Comparison of ENCODE assay signal across 16 cellular contexts in genomic region chr2:11127791-11128190, GRCh38. TPM values are rescaled to one million over a fixed set of nuclear protein-coding genes. Genes with fewer than 3 reads are reported as not detected.
DNase-seq lines count a peak whose midpoint lies in the region; ATAC-seq and TF ChIP-seq lines count a peak whose summit lies in the region.
"Had no signal": no experiment of that assay in that cellular context is flagged by ENCODE, and none has a peak within 500 bp of the region (broad histone marks: within the 10 kb centered on the region; RNA-seq: fewer than 3 reads in every experiment).

No MANE protein-coding gene starts in this region.

- no peak overlapping the region for H2BK20ac ChIP-seq in IMR-90 (ENCODE audit: low read depth, low read length)

- in situ Hi-C loops in IMR-90 (cut with MboI; ENCODE audit: low sequenced_read_pairs) = loop anchor here (25.0 kb wide), 1 partner anchor 635 kb away; no protein-coding TSS in a partner anchor

- peak overlapping the region in 6 of 7 donors; percentile 45 to 84 (median 68) for H3K27ac Mint-ChIP-seq in CD4-positive, alpha-beta memory T cell
- H3K27ac Mint-ChIP-seq in naive thymus-derived CD4-positive, alpha-beta T cell = peak overlapping the region in 6 of 9 donors; percentile 43 to 91 (median 62)
- H3K27ac Mint-ChIP-seq: B cell had no signal

- H2AFZ ChIP-seq in IMR-90 (replicated peaks; ENCODE audit: low read length, poor library complexity) (no peak overlapping the region), PC-9 (no peak overlapping the region)

- no peak for DNase-seq in CD4-positive, alpha-beta memory T cell
- DNase-seq in IMR-90 (no peak), NCI-H510A treated with DMSO at 0.1 percent for 48 hours (lab: John Stamatoyannopoulos, UW) (peak; percentile 74), PC-9 (no peak)
- DNase-seq in naive thymus-derived CD4-positive, alpha-beta T cell = no peak
- no peak for DNase-seq in stimulated activated CD4-positive, alpha-beta T cell treated with anti-CD3 and anti-CD28 coated beads, Interleukin-12 subunit alpha, Interleukin-12 subunit beta, amount 100 ng/mL, for 4 hours
- DNase-seq: CD4-positive, alpha-beta T cell; EL; HFFc6; Karpas-422; NCI-H2081 treated with DMSO at 0.1 percent for 48 hours; NCI-H226; NCI-H82; SJCRH30 had no signal

- no peak for TF ChIP-seq RAD21 in IMR-90 (IDR thresholded peaks at IDR 0.05; ENCODE audit: low read length)

- H4K91ac ChIP-seq in IMR-90 (ENCODE audit: insufficient read depth, low read depth, low read length) = no peak overlapping the region

- no peaks in the 10 kb centered on the region for H3K36me3 Mint-ChIP-seq in CD4-positive, alpha-beta memory T cell
- no peaks in the 10 kb centered on the region for H3K36me3 Mint-ChIP-seq in naive thymus-derived CD4-positive, alpha-beta T cell

- dilution Hi-C loops in IMR-90 (cut with HindIII; ENCODE audit: low sequenced_read_pairs, unreplicated experiment) = no loop called here

- H3K4me3 Mint-ChIP-seq in CD4-positive, alpha-beta memory T cell = no peak overlapping the region
- no peak overlapping the region for H3K4me3 Mint-ChIP-seq in naive thymus-derived CD4-positive, alpha-beta T cell
- H3K4me3 Mint-ChIP-seq: CD4-positive, alpha-beta T cell had no signal

- H3F3A ChIP-seq in PC-9 (ENCODE audit: insufficient read depth, low read depth) = peaks cover 23% of the 10 kb centered on the region; the same call in 1 of the 2 replicates

- CTCF ChIA-PET in CD4-positive, alpha-beta memory T cell (lab: Charles Lee; ENCODE audit: partially characterized antibody) = interaction anchor here (2.1 to 8.0 kb wide), 2 partner anchors 294 to 455 kb away, joined by 4 to 228 read pairs; no protein-coding TSS in a partner anchor
- CTCF ChIA-PET in IMR-90 (lab: Yijun Ruan, JAX) = interaction anchor here (0.9 kb wide), 1 partner anchor 292 kb away, joined by 3 read pairs; no protein-coding TSS in a partner anchor
- CTCF ChIA-PET in naive thymus-derived CD4-positive, alpha-beta T cell (lab: Charles Lee) = no interaction called here
- CTCF ChIA-PET in PC-9 (lab: Charles Lee) = no interaction called here

- ATAC-seq in IMR-90 (ENCODE audit: low read depth) (no peak), GM18520 (IDR thresholded peaks at IDR 0.05; ENCODE audit: unreplicated experiment) (no peak)
- ATAC-seq in naive thymus-derived CD4-positive, alpha-beta T cell = no peak

- no peaks in the 10 kb centered on the region for H3K27me3 Mint-ChIP-seq in CD4-positive, alpha-beta memory T cell
- peaks cover 0 to 14% (median 0%) of the 10 kb centered on the region in 5 donors for H3K27me3 Mint-ChIP-seq in naive thymus-derived CD4-positive, alpha-beta T cell
- H3K27me3 Mint-ChIP-seq: B cell; CD4-positive, alpha-beta T cell had no signal

- no peak overlapping the region for H2BK5ac ChIP-seq in IMR-90 (ENCODE audit: low read depth, low read length, poor library complexity, severe bottlenecking)

- H4K5ac ChIP-seq in IMR-90 (ENCODE audit: low read depth, low read length) = no peak overlapping the region

- TF ChIP-seq POLR2A in IMR-90 (IDR thresholded peaks at IDR 0.05; ENCODE audit: low read depth, low read length) = no peak

- peaks cover 47% of the 10 kb centered on the region for H3K4me1 ChIP-seq in CD4-positive, alpha-beta memory T cell (ENCODE audit: insufficient read depth, low read length)
- H3K4me1 ChIP-seq in IMR-90 (ENCODE audit: control insufficient read depth, insufficient read depth, low read length) (peaks cover 7% of the 10 kb centered on the region), PC-9 (replicated peaks; ENCODE audit: insufficient read depth) (peaks cover 22% of the 10 kb centered on the region)
- peaks cover 19 to 27% of the 10 kb centered on the region in 2 donors for H3K4me1 ChIP-seq in naive thymus-derived CD4-positive, alpha-beta T cell (ENCODE audit: control insufficient read depth in 2 of 2, insufficient read depth in 2 of 2, low read length in 2 of 2)
- H3K4me1 ChIP-seq: SJCRH30 had no signal

- no peaks in the 10 kb centered on the region for H3K36me3 ChIP-seq in CD4-positive, alpha-beta memory T cell (ENCODE audit: insufficient read depth, low read length)
- H3K36me3 ChIP-seq in IMR-90 (ENCODE audit: control insufficient read depth, insufficient read depth, low read length) = no peaks in the 10 kb centered on the region
- H3K36me3 ChIP-seq in naive thymus-derived CD4-positive, alpha-beta T cell (ENCODE audit: control insufficient read depth in 2 of 3, insufficient read depth in 3 of 3, low read length in 3 of 3) = no peaks in the 10 kb centered on the region
- H3K36me3 ChIP-seq in PC-9 (ENCODE audit: low read depth) = no peaks in the 10 kb centered on the region
- H3K36me3 ChIP-seq: SJCRH30 had no signal

- no peak overlapping the region for H2AK9ac ChIP-seq in IMR-90 (replicated peaks; ENCODE audit: low read depth, low read length, poor library complexity)

- no peak overlapping the region for H3K56ac ChIP-seq in IMR-90 (ENCODE audit: extremely low read depth, insufficient read depth, low read length)

- H2AK5ac ChIP-seq in IMR-90 (ENCODE audit: low read depth, low read length) = peak overlapping the region; percentile 18; the same call in 1 of the 2 replicates

- H3K18ac ChIP-seq in IMR-90 (ENCODE audit: low read depth, low read length) = no peak overlapping the region

- no peak overlapping the region for H3K4me2 ChIP-seq in IMR-90 (ENCODE audit: low read depth, low read length)
- no peak overlapping the region for H3K4me2 ChIP-seq in PC-9

- intact Hi-C loops in CD4-positive, alpha-beta memory T cell (cut with micrococcal nuclease) = no loop called here
- intact Hi-C loops in IMR-90 (cut with micrococcal nuclease) (no loop called here), PC-9 (cut with micrococcal nuclease; ENCODE audit: unreplicated experiment) (no loop called here)
- intact Hi-C loops in naive thymus-derived CD4-positive, alpha-beta T cell (cut with micrococcal nuclease) = loop anchor here in 1 of 2 donors (10.0 kb wide), 1 partner anchor 53 kb away; no protein-coding TSS in a partner anchor

- H2BK15ac ChIP-seq in IMR-90 (ENCODE audit: low read depth, low read length) = no peak overlapping the region

- no peaks in the 10 kb centered on the region for H3K79me2 ChIP-seq in PC-9 (ENCODE audit: low read depth)

- no peaks in the 10 kb centered on the region for H3K27me3 ChIP-seq in CD4-positive, alpha-beta memory T cell (ENCODE audit: insufficient read depth, low read length)
- H3K27me3 ChIP-seq in IMR-90 (ENCODE audit: control insufficient read depth, insufficient read depth, low read length) (no peaks in the 10 kb centered on the region), PC-9 (ENCODE audit: insufficient read depth, low read depth) (no peaks in the 10 kb centered on the region)
- H3K27me3 ChIP-seq in naive thymus-derived CD4-positive, alpha-beta T cell (ENCODE audit: control insufficient read depth in 2 of 2, insufficient read depth in 2 of 2, low read length in 2 of 2) = no peaks in the 10 kb centered on the region

- H3K9me3 ChIP-seq in CD4-positive, alpha-beta memory T cell (ENCODE audit: control insufficient read depth in 1 of 2, low read length in 2 of 2) = no peaks in the 10 kb centered on the region
- H3K9me3 ChIP-seq in IMR-90 (ENCODE audit: control insufficient read depth, insufficient read depth, low read length) (no peaks in the 10 kb centered on the region), PC-9 (ENCODE audit: insufficient read depth, low read depth) (no peaks in the 10 kb centered on the region)
- no peaks in the 10 kb centered on the region for H3K9me3 ChIP-seq in naive thymus-derived CD4-positive, alpha-beta T cell (ENCODE audit: control insufficient read depth in 2 of 3, low read length in 3 of 3)
- H3K9me3 ChIP-seq: SJCRH30 had no signal

- no peak overlapping the region for H3K4ac ChIP-seq in IMR-90 (ENCODE audit: low read depth, low read length)

- whole genome bisulfite sequencing in IMR-90 (ENCODE audit: extremely low coverage in 2 of 2, insufficient read length in 1 of 2), 2 experiments = no CpG with 5 or more reads among the region's 5 CpGs

- no peak for TF ChIP-seq CTCF in IMR-90 (conservative IDR thresholded peaks at IDR 0.05; ENCODE audit: low read depth, low read length)
- TF ChIP-seq CTCF in PC-9 (conservative IDR thresholded peaks at IDR 0.05) = no peak

- BruUV-seq in IMR-90 (replicated peaks; lab: Mats Ljungman, UMichigan) (no TSS peak), PC-9 (replicated peaks; lab: Mats Ljungman, UMichigan) (no TSS peak)

- no peak overlapping the region for H3K14ac ChIP-seq in IMR-90 (replicated peaks; ENCODE audit: low read depth, low read length)

- peaks cover 14 to 52% (median 40%) of the 10 kb centered on the region in 4 donors for H3K4me1 Mint-ChIP-seq in CD4-positive, alpha-beta memory T cell
- peaks cover 9 to 42% (median 32%) of the 10 kb centered on the region in 7 donors for H3K4me1 Mint-ChIP-seq in naive thymus-derived CD4-positive, alpha-beta T cell

- H3K9me2 ChIP-seq in PC-9 (ENCODE audit: insufficient read depth) = no peaks in the 10 kb centered on the region

- H4K8ac ChIP-seq in IMR-90 (ENCODE audit: low read depth in 2 of 2, low read length in 2 of 2) = no peak overlapping the region; a peak in 1 of 4 replicates

- POLR2A ChIA-PET in CD4-positive, alpha-beta memory T cell (lab: Charles Lee; ENCODE audit: partially characterized antibody) = no interaction called here
- POLR2A ChIA-PET in IMR-90 (lab: Charles Lee; ENCODE audit: unreplicated experiment) (no interaction called here), PC-9 (lab: Charles Lee; ENCODE audit: unreplicated experiment) (no interaction called here)
- POLR2A ChIA-PET in naive thymus-derived CD4-positive, alpha-beta T cell (lab: Charles Lee) = no interaction called here

- H3K79me1 ChIP-seq in IMR-90 (ENCODE audit: low read depth in 1 of 2, low read length in 2 of 2) = no peaks in the 10 kb centered on the region

- H3K9me3 Mint-ChIP-seq in CD4-positive, alpha-beta memory T cell = no peaks in the 10 kb centered on the region
- peaks cover 0 to 3% (median 0%) of the 10 kb centered on the region in 11 donors for H3K9me3 Mint-ChIP-seq in naive thymus-derived CD4-positive, alpha-beta T cell
- H3K9me3 Mint-ChIP-seq: CD4-positive, alpha-beta T cell; HFFc6 had no signal

- no peak overlapping the region for H3K23ac ChIP-seq in IMR-90 (ENCODE audit: low read depth, low read length)

- H3K4me3 ChIP-seq in CD4-positive, alpha-beta memory T cell (ENCODE audit: low read length in 2 of 2) = no peak overlapping the region
- H3K4me3 ChIP-seq in IMR-90 (ENCODE audit: insufficient read depth, low read depth, low read length) = no peak overlapping the region
- no peak overlapping the region for H3K4me3 ChIP-seq in naive thymus-derived CD4-positive, alpha-beta T cell (ENCODE audit: low read length)
- H3K4me3 ChIP-seq in PC-9 = no peak overlapping the region
- H3K4me3 ChIP-seq: SJCRH30 had no signal

- no peak overlapping the region for H3K27ac ChIP-seq in CD4-positive, alpha-beta memory T cell (ENCODE audit: low read depth, low read length)
- H3K27ac ChIP-seq in IMR-90 (ENCODE audit: insufficient read depth, low read length) (no peak overlapping the region), PC-9 (no peak overlapping the region)
- H3K27ac ChIP-seq in naive thymus-derived CD4-positive, alpha-beta T cell (ENCODE audit: low read depth, low read length) = no peak overlapping the region
- H3K27ac ChIP-seq: SJCRH30 had no signal

- H3K9ac ChIP-seq in IMR-90 (ENCODE audit: low read depth, low read length) = no peak overlapping the region

- no peak overlapping the region for H2BK120ac ChIP-seq in IMR-90 (ENCODE audit: low read depth, low read length)

- H4K20me1 ChIP-seq in IMR-90 (ENCODE audit: insufficient read depth, low read length) (no peaks in the 10 kb centered on the region), PC-9 (ENCODE audit: insufficient read depth) (no peaks in the 10 kb centered on the region)

- peaks cover 5% of the 10 kb centered on the region; the same call in 1 of the 2 replicates for H3K9me1 ChIP-seq in IMR-90 (ENCODE audit: insufficient read depth, low read length)

RNA-seq across cellular contexts. Expression of gene SLC66A3, which starts 27.5 kb away (rescaled TPM):
- 10 to 100 TPM; 27.9 to 33.1 TPM for total RNA-seq in CD4-positive, alpha-beta memory T cell
- 100 to 1,000 TPM in 1 of 2 donors, 10 to 100 TPM in 1; 82.6 to 110 TPM for polyA plus RNA-seq in CD4-positive, alpha-beta memory T cell
- 18.1 and 18.9 TPM in 2 replicates for total RNA-seq in IMR-90 (2012; rRNA removed)
- 25.2 and 27.0 TPM in 2 replicates for polyA plus RNA-seq in IMR-90 (2012; rRNA removed)
- polyA plus RNA-seq in IMR-90 (2012; cell fraction: cytosol; rRNA removed) = 11.2 and 30.6 TPM in 2 replicates
- 14.2 and 15.3 TPM in 2 replicates for polyA plus RNA-seq in IMR-90 (2012; cell fraction: nucleus; rRNA removed; ENCODE audit: low replicate concordance)
- 10 to 100 TPM; 12.6 to 22.7 (median 17.4) TPM for total RNA-seq in naive thymus-derived CD4-positive, alpha-beta T cell
- 10 to 100 TPM; 35.1 to 43.7 TPM for polyA plus RNA-seq in naive thymus-derived CD4-positive, alpha-beta T cell
- total RNA-seq in PC-9 (2021) = 11.9 and 17.4 TPM in 2 replicates

Comparison
In these comparisons a context has a peak if more than half of its experiments do, and no peak if none do; other contexts are left out.
1. CTCF ChIA-PET loops: an anchor here in CD4-positive, alpha-beta memory T cell (2.1 to 8.0 kb wide) and IMR-90 (0.9 kb wide); none called in naive thymus-derived CD4-positive, alpha-beta T cell and PC-9.